14 cellular contexts compared by ENCODE assay signal in the genomic region with DNA sequence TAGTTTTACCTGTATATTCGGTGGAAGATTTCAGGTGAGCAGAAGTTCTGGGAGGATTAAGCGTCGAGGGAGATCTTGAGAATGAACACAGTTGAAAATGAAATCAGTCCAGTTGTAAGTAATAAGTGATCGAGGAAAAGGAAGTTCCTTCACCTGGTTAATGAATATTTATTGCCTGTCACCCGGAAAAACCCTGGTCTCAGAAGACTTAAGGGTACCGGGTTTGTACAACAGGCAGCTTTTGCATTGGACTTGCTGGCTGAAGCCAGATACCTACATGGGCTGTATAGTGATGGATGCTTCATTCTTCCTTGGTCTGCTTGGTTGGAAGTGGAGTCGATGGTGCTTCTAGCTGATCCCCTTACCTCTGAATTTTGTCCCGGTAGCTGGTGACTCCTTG.
DNase-seq lines count a peak whose midpoint lies in the region; ATAC-seq and TF ChIP-seq lines count a peak whose summit lies in the region.
"Had no signal": no experiment of that assay in that cellular context is flagged by ENCODE, and none has a peak within 500 bp of the region (broad histone marks: within the 10 kb centered on the region; RNA-seq: fewer than 3 reads in every experiment).

No MANE protein-coding gene starts in this region.

- H3K4me1 Mint-ChIP-seq in activated naive CD4-positive, alpha-beta T cell treated with anti-CD3 and anti-CD28 coated beads, Interleukin-2, amount 50 U/mL, for 24 hours: peaks cover 82% of the 10 kb centered on the region
- peaks cover 49% of the 10 kb centered on the region for H3K4me1 Mint-ChIP-seq in chondrocyte (ENCODE audit: low read depth)
- H3K4me1 Mint-ChIP-seq: memory B cell had no signal

- no peaks in the 10 kb centered on the region for H4K20me1 ChIP-seq in OCI-LY7 (ENCODE audit: insufficient read depth, low read length)

- H3K27ac ChIP-seq in OCI-LY7 (ENCODE audit: low read depth, low read length, poor library complexity, severe bottlenecking): no peak overlapping the region
- H3K27ac ChIP-seq in tibial nerve: peak overlapping the region in 3 of 4 donors; percentile 25 to 71 (median 67)
- H3K27ac ChIP-seq: gastrocnemius medialis, RWPE1, skin epidermis had no signal

- H3K36me3 ChIP-seq in OCI-LY7 (ENCODE audit: insufficient read depth, low read length) (no peaks in the 10 kb centered on the region), tibial nerve (no peaks in the 10 kb centered on the region)
- H3K36me3 ChIP-seq: gastrocnemius medialis had no signal

- intact Hi-C loops in OCI-LY7 (cut with micrococcal nuclease; ENCODE audit: unreplicated experiment) (no loop called here), left ventricle myocardium superior (cut with micrococcal nuclease) (no loop called here)

- TSS peak; percentile 21 for BruUV-seq in OCI-LY7 (replicated peaks; lab: Mats Ljungman, UMichigan)

- H3K27ac Mint-ChIP-seq in activated naive CD4-positive, alpha-beta T cell treated with anti-CD3 and anti-CD28 coated beads, Interleukin-2, amount 50 U/mL, for 24 hours: peak overlapping the region; percentile 81
- H3K27ac Mint-ChIP-seq in chondrocyte (ENCODE audit: unreplicated experiment): peak overlapping the region; percentile 75
- H3K27ac Mint-ChIP-seq: memory B cell had no signal

- TF ChIP-seq POLR2A in tibial nerve (IDR thresholded peaks at IDR 0.05): no peak

- CTCF ChIA-PET in OCI-LY7 (lab: Charles Lee; ENCODE audit: unreplicated experiment): no interaction called here

- peaks cover 3% of the 10 kb centered on the region for H3K36me3 Mint-ChIP-seq in activated naive CD4-positive, alpha-beta T cell treated with anti-CD3 and anti-CD28 coated beads, Interleukin-2, amount 50 U/mL, for 24 hours
- no peaks in the 10 kb centered on the region for H3K36me3 Mint-ChIP-seq in chondrocyte (ENCODE audit: low read depth)
- H3K36me3 Mint-ChIP-seq: memory B cell had no signal

- no peaks in the 10 kb centered on the region for H3K9me3 Mint-ChIP-seq in activated naive CD4-positive, alpha-beta T cell treated with anti-CD3 and anti-CD28 coated beads, Interleukin-2, amount 50 U/mL, for 24 hours
- H3K9me3 Mint-ChIP-seq in chondrocyte (ENCODE audit: low read depth): no peaks in the 10 kb centered on the region
- H3K9me3 Mint-ChIP-seq: memory B cell had no signal

- ATAC-seq in left ventricle myocardium superior (no peak), GM19395 (IDR thresholded peaks at IDR 0.05; ENCODE audit: unreplicated experiment) (no peak)
- ATAC-seq: gastrocnemius medialis had no signal

- H3K4me3 ChIP-seq in OCI-LY7 (ENCODE audit: low read depth, low read length, poor library complexity, severe bottlenecking) (no peak overlapping the region), tibial nerve (no peak overlapping the region)
- H3K4me3 ChIP-seq: gastrocnemius medialis, skin epidermis had no signal

- no peaks in the 10 kb centered on the region for H3K9me2 ChIP-seq in OCI-LY7 (ENCODE audit: insufficient read depth, low read length)

- 77 to 84% methylated on average over 8 of the region's 8 CpGs for WGBS in tibial nerve, 2 donors

- POLR2A ChIA-PET in OCI-LY7 (lab: Charles Lee): interaction anchor here (0.6 kb wide), 1 partner anchor 316 kb away, joined by 3 read pairs; no protein-coding TSS in a partner anchor

- no peaks in the 10 kb centered on the region for H3K9me3 ChIP-seq in OCI-LY7 (ENCODE audit: low read length)
- no peaks in the 10 kb centered on the region for H3K9me3 ChIP-seq in tibial nerve
- H3K9me3 ChIP-seq: gastrocnemius medialis had no signal

- no peak overlapping the region for H3K4me2 ChIP-seq in OCI-LY7 (ENCODE audit: low read length)

- TF ChIP-seq CTCF in OCI-LY7 (conservative IDR thresholded peaks at IDR 0.05; ENCODE audit: low read length) (no peak), chondrocyte (IDR thresholded peaks at IDR 0.05) (no peak), tibial nerve (IDR thresholded peaks at IDR 0.05) (no peak)

- no peak overlapping the region for H2AFZ ChIP-seq in OCI-LY7 (ENCODE audit: low read length)

- H3K27me3 ChIP-seq in tibial nerve: no peaks in the 10 kb centered on the region
- H3K27me3 ChIP-seq: gastrocnemius medialis had no signal

- H3K79me2 ChIP-seq in OCI-LY7 (ENCODE audit: insufficient read depth, low read depth, low read length): no peaks in the 10 kb centered on the region

- no peaks in the 10 kb centered on the region for H3K27me3 Mint-ChIP-seq in activated naive CD4-positive, alpha-beta T cell treated with anti-CD3 and anti-CD28 coated beads, Interleukin-2, amount 50 U/mL, for 24 hours
- no peaks in the 10 kb centered on the region for H3K27me3 Mint-ChIP-seq in chondrocyte (ENCODE audit: low read depth)
- H3K27me3 Mint-ChIP-seq: memory B cell had no signal

- DNase-seq in activated naive CD4-positive, alpha-beta T cell (lab: John Stamatoyannopoulos, UW): no peak
- DNase-seq in OCI-LY7 (ENCODE audit: low spot score) (peak; percentile 3), chondrocyte (ENCODE audit: low spot score) (no peak), tibial nerve (ENCODE audit: low spot score in 2 of 2) (no peak), left ventricle myocardium superior (no peak), T1000 (lab: John Stamatoyannopoulos, UW) (no peak)
- DNase-seq: activated CD4-positive, alpha-beta T cell treated with anti-CD3 and anti-CD28 coated beads, Interleukin-2, amount 50 U/mL, for 4 hours; activated naive CD4-positive, alpha-beta T cell treated with Interleukin-2 at 50 U/mL for 16 hours; gastrocnemius medialis had no signal

- peak overlapping the region; percentile 66 for H3K4me3 Mint-ChIP-seq in activated naive CD4-positive, alpha-beta T cell treated with anti-CD3 and anti-CD28 coated beads, Interleukin-2, amount 50 U/mL, for 24 hours
- H3K4me3 Mint-ChIP-seq in chondrocyte (ENCODE audit: unreplicated experiment): no peak overlapping the region
- H3K4me3 Mint-ChIP-seq: memory B cell had no signal

- H3K4me1 ChIP-seq in OCI-LY7 (ENCODE audit: insufficient read depth, low read length, poor library complexity, severe bottlenecking) (no peaks in the 10 kb centered on the region), tibial nerve (peaks cover 0 to 38% (median 8%) of the 10 kb centered on the region in 4 donors)

- TF ChIP-seq EP300 in tibial nerve (IDR thresholded peaks at IDR 0.05): no peak
